Comparison of ENCODE assay signal across 7 cellular contexts in the genomic region with DNA sequence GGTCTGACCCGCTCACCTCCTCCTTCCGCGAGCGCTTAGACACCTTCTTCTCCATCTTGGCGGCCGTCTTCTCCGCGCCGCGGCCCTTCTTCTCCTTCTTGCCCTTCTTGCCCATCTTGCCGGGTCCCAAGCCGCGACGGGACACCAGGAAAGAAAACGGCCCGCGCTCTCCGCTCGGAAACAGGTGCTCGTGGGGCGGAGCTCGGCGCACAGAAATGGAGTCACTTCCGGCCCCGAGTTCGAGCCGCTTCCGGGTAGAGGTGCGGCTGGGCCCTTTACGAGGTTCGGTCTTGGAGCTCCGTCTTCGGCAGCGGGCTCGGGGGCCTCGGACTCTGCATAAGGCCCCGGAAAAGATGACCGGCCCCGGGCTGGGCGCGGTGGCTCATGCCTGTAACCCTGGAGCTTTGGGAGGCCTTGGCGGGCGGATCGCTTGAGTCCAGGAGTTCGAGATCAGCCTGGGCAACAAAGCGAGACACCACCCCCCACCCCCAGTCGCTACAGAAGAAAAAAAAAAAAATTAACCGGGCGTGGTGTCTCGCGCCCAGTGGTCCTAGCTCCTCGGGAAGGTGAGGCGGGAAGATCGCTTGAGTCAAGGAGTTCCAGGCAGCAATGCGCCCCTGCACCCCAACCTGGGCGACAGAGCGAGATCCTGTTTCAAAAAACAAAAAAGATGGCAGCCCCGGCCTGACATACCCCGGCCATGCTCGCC. TPM values are rescaled to one million over a fixed set of nuclear protein-coding genes. Genes with fewer than 3 reads are reported as not detected.
DNase-seq lines count a peak whose midpoint lies in the region; ATAC-seq, FAIRE-seq and TF ChIP-seq lines count a peak whose summit lies in the region.

A gene (minus strand): TSS at position 211 of the 709 bp plus-strand sequence. CDS start 96 bp downstream, at position 115.

- DNase-seq in GM18507 (ENCODE audit: extremely low spot score, insufficient read length, low read depth), result peak; percentile 88
- DNase-seq in NCI-H2227 (lab: John Stamatoyannopoulos, UW; ENCODE audit: unreplicated experiment), result peak; percentile 86
- peak; percentile 69 to 83 (median 79) for DNase-seq in activated CD4-positive, CD25-positive, alpha-beta regulatory T cell (lab: John Stamatoyannopoulos, UW)
- peak; percentile 87 to 88 for DNase-seq in cardiac fibroblast (ENCODE audit: low read depth in 2 of 2)
- DNase-seq in inferior parietal cortex (ENCODE audit: extremely low spot score), result peak; percentile 88
- DNase-seq in spleen, result peak; percentile 97

- H3K27ac ChIP-seq in spleen, result peak within 1 kb of the TSS; percentile 87 to 96 (median 94)

- TF ChIP-seq POLR2A in spleen (IDR thresholded peaks at IDR 0.05), result peak; percentile 37 to 46 (median 42)

- peaks cover 0 to 6% (median 0%) of the 10 kb centered on the region in 7 donors for H3K27me3 ChIP-seq in spleen (replicated peaks in 1 of 7)

- H3K9me3 ChIP-seq in spleen, result no peaks in the 10 kb centered on the region

- peaks cover 0 to 33% (median 24%) of the 10 kb centered on the region in 6 donors for H3K36me3 ChIP-seq in spleen

- WGBS in spleen, 5 donors, result 0 to 2% (median 1%) methylated on average over 44 to 60 of the region's 60 CpGs

- no peak for TF ChIP-seq CTCF in cardiac fibroblast (IDR thresholded peaks at IDR 0.05; ENCODE audit: low read depth, low read length)
- TF ChIP-seq CTCF in spleen (IDR thresholded peaks at IDR 0.05 in 8 of 11, conservative IDR thresholded peaks at IDR 0.05 in 3 of 11), result no peak

- peak within 1 kb of the TSS; percentile 88 to 93 for H3K4me3 ChIP-seq in cardiac fibroblast (replicated peaks in 1 of 2; ENCODE audit: low read depth in 2 of 2, low read length in 2 of 2)
- H3K4me3 ChIP-seq in spleen, result peak within 1 kb of the TSS; percentile 89 to 100 (median 98)

- intact Hi-C loops in spleen (cut with DNase I; ENCODE audit: low total_unique reads), result loop anchor here (10.0 kb wide), 2 partner anchors 181 to 381 kb away; a partner anchor contains a TSS

- peak; percentile 78 for FAIRE-seq in GM18507 (lab: Jason Lieb, UNC)

- peaks cover 14 to 64% (median 49%) of the 10 kb centered on the region in 6 donors for H3K4me1 ChIP-seq in spleen

- ATAC-seq in HG02938 (IDR thresholded peaks at IDR 0.05; ENCODE audit: unreplicated experiment), result peak; percentile 61

RNA-seq across cellular contexts. Expression of the gene that starts here (rescaled TPM):
- 10 to 100 TPM; 46.7 to 91.7 (median 58.4) TPM for total RNA-seq in spleen
- polyA plus RNA-seq in spleen, result 10 to 100 TPM; 30.2 to 58.0 (median 55.4) TPM

Comparison
In these comparisons a context has a peak if more than half of its experiments do, and no peak if none do; other contexts are left out.
1. Peak in every context shown above with its lines: DNase-seq, ATAC-seq, H3K4me3 ChIP-seq and H3K27ac ChIP-seq.